In genomic region chr17:77836557-77837041, GRCh38 we compare ENCODE assay signal across 10 cellular contexts.
DNase-seq lines count a peak whose midpoint lies in the region; ATAC-seq and TF ChIP-seq lines count a peak whose summit lies in the region.
"Had no signal": no experiment of that assay in that cellular context is flagged by ENCODE, and none has a peak within 500 bp of the region (broad histone marks: within the 10 kb centered on the region; RNA-seq: fewer than 3 reads in every experiment).

No MANE protein-coding gene starts in this region.

- TF ChIP-seq CTCF in left ventricle myocardium inferior (IDR thresholded peaks at IDR 0.05; ENCODE audit: borderline replicate concordance): no peak

- ATAC-seq in Right ventricle myocardium superior (ENCODE audit: poor library complexity): no peak
- peak; percentile 87 for ATAC-seq in stimulated activated naive CD8-positive, alpha-beta T cell treated with anti-CD3 and anti-CD28 coated beads, Interleukin-15, Interleukin-2, amounts not matched to agents 100 U/mL and 50 U/mL, for 24 hours
- ATAC-seq in GM21423 (IDR thresholded peaks at IDR 0.05; ENCODE audit: unreplicated experiment): no peak

- intact Hi-C loops in left ventricle myocardium inferior (cut with micrococcal nuclease) (no loop called here), Right ventricle myocardium superior (cut with DNase I) (no loop called here)

- no peaks in the 10 kb centered on the region for H3K27me3 ChIP-seq in left ventricle myocardium inferior (ENCODE audit: low read depth)

- no peak overlapping the region for H3K4me3 ChIP-seq in left ventricle myocardium inferior
- H3K4me3 ChIP-seq: SK-N-MC had no signal

- H3K36me3 ChIP-seq in left ventricle myocardium inferior: no peaks in the 10 kb centered on the region

- no peaks in the 10 kb centered on the region for H3K9me3 ChIP-seq in left ventricle myocardium inferior (replicated peaks)

- peak overlapping the region; percentile 21 for H3K27ac ChIP-seq in left ventricle myocardium inferior (replicated peaks)
- H3K27ac ChIP-seq: SK-N-MC had no signal

- H3K4me1 ChIP-seq in left ventricle myocardium inferior: peaks cover 62% of the 10 kb centered on the region

- DNase-seq in left ventricle myocardium inferior (no peak), Right ventricle myocardium superior (no peak), fibroblast of the conjunctiva (ENCODE audit: low read depth) (peak; percentile 10), NCI-H1105 treated with DMSO at 0.1 percent for 48 hours (lab: John Stamatoyannopoulos, UW) (no peak), H4 (ENCODE audit: low spot score) (no peak)
- DNase-seq in activated T-cell treated with anti-CD3 and anti-CD28 coated beads, Interleukin-2, amount 50 U/mL, for 48 hours: peak; percentile 48 to 60
- peak; percentile 37 for DNase-seq in stimulated activated naive CD8-positive, alpha-beta T cell treated with anti-CD3 and anti-CD28 coated beads, Interleukin-15, Interleukin-2, amounts not matched to agents 100 U/mL and 50 U/mL, for 24 hours
- DNase-seq: C1 segment of cervical spinal cord had no signal

Comparison
In these comparisons a context has a peak if more than half of its experiments do, and no peak if none do; other contexts are left out.
1. DNase-seq: peak in activated T-cell treated with anti-CD3 and anti-CD28 coated beads, Interleukin-2, amount 50 U/mL, for 48 hours (2 of 2), fibroblast of the conjunctiva (single experiment) and stimulated activated naive CD8-positive, alpha-beta T cell treated with anti-CD3 and anti-CD28 coated beads, Interleukin-15, Interleukin-2, amounts not matched to agents 100 U/mL and 50 U/mL, for 24 hours (single experiment); none in left ventricle myocardium inferior (single experiment), Right ventricle myocardium superior (single experiment), NCI-H1105 treated with DMSO at 0.1 percent for 48 hours (single experiment) and H4 (single experiment).